In the genomic region with DNA sequence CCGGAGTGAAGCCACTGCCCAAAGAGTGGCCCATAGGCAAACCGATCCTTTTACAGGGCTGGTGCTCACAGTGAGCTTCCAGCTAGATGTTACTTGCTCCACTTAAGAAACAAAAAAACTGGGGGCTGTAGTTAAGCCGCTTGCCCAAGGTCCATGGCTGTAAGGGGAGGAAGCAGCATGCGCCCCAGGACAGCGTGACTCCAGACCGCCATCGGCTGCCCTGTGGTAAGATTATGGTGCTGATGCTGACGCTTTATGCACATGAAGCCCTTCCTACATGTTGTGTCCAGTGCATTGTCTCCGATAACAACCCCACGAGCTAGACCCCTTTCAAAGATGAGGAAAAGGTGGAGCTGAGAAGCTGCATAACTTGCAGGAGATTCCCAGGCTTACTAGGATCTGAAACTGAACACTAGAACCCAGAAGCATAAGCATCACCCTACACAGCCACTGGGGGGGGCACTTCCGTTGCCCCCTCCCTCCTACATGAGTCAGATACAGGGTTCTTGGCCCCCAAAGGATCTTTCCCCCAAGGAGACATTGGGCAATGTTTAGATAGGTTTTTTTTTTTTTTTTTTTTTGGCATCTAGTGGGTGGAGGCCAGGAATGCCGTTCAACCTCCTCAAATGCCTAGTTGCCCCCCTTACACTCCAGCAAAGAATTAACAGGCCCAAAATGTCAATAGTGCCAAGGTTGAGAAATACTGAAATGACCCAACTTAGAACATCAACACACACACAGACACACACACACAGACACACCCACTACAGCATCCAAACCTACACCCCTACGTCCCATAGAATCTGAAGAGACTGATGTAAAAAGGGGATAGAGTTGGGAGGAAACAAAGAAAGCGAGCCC, we compare ENCODE assay signal across 8 cellular contexts. TPM values are rescaled to one million over a fixed set of nuclear protein-coding genes. Genes with fewer than 3 reads are reported as not detected.
A peak's percentile ranks its signal among the peaks of the same experiment; 100 is the strongest.
DNase-seq lines count a peak whose midpoint lies in the region; FAIRE-seq and TF ChIP-seq lines count a peak whose summit lies in the region.

No MANE protein-coding gene starts in this region.

- no peak overlapping the region for H3K4me3 ChIP-seq in OCI-LY3 (ENCODE audit: low read length)

- no peaks in the 10 kb centered on the region for H3K4me1 ChIP-seq in OCI-LY3 (ENCODE audit: low read length)

- FAIRE-seq in D721Med (lab: Jason Lieb, UNC), result no peak

- no peaks in the 10 kb centered on the region for H3K9me3 ChIP-seq in OCI-LY3 (ENCODE audit: insufficient read depth, low read length)

- peaks cover 7% of the 10 kb centered on the region for H3K36me3 Mint-ChIP-seq in mesothelial cell of epicardium

- H2AFZ ChIP-seq in OCI-LY3 (ENCODE audit: low read depth, low read length), result no peak overlapping the region

- H3K9me3 Mint-ChIP-seq in mesothelial cell of epicardium, result no peaks in the 10 kb centered on the region

- H4K20me1 ChIP-seq in OCI-LY3 (ENCODE audit: insufficient read depth, low read length), result no peaks in the 10 kb centered on the region

- H3K79me2 ChIP-seq in OCI-LY3 (ENCODE audit: low read length), result no peaks in the 10 kb centered on the region

- H3K27me3 ChIP-seq in OCI-LY3 (ENCODE audit: low read depth, low read length), result peaks cover 43% of the 10 kb centered on the region

- no peak overlapping the region for H3K27ac Mint-ChIP-seq in mesothelial cell of epicardium

- peaks cover 44% of the 10 kb centered on the region for H3K27me3 Mint-ChIP-seq in mesothelial cell of epicardium (ENCODE audit: low read depth)

- peaks cover 49% of the 10 kb centered on the region for H3K4me1 Mint-ChIP-seq in mesothelial cell of epicardium

- peak; percentile 18 for TF ChIP-seq CTCF in D721Med (IDR thresholded peaks at IDR 0.05; ENCODE audit: insufficient read depth, missing control alignments)
- TF ChIP-seq CTCF in OCI-LY3 (IDR thresholded peaks at IDR 0.05; ENCODE audit: low read depth, low read length), result peak; percentile 30
- no peak for TF ChIP-seq CTCF in mesothelial cell of epicardium (IDR thresholded peaks at IDR 0.05; ENCODE audit: unreplicated experiment)

- H3K4me2 ChIP-seq in OCI-LY3 (ENCODE audit: low read length), result no peak overlapping the region

- no peak overlapping the region for H3K4me3 Mint-ChIP-seq in mesothelial cell of epicardium

- no peaks in the 10 kb centered on the region for H3K36me3 ChIP-seq in OCI-LY3 (replicated peaks; ENCODE audit: low read depth, low read length)

- no peak overlapping the region for H3K9ac ChIP-seq in OCI-LY3 (ENCODE audit: low read length)

- H3K27ac ChIP-seq in OCI-LY3 (ENCODE audit: low read length), result no peak overlapping the region

- DNase-seq in D721Med (ENCODE audit: insufficient read length, low spot score) (no peak), fibroblast of gingiva (ENCODE audit: low read depth) (peak; percentile 91), posterior vena cava (ENCODE audit: low spot score) (peak; percentile 67), putamen (ENCODE audit: low spot score) (no peak), anterior cingulate cortex (lab: John Stamatoyannopoulos, UW) (no peak), kidney tubule cell (ENCODE audit: low spot score) (no peak), mesothelial cell of epicardium (ENCODE audit: low spot score in 2 of 2, unreplicated experiment in 2 of 2) (no peak)

- intact Hi-C loops in posterior vena cava (cut with DNase I), result no loop called here

RNA-seq across cellular contexts. Expression of a gene that starts 53.9 kb away (rescaled TPM):
- total RNA-seq in posterior vena cava (10 to 100 TPM; 22.9 to 41.8 TPM), mesothelial cell of epicardium (46.3 to 49.6 TPM (median 47.8 TPM) in 3 replicates)

Comparison
In these comparisons a context has a peak if more than half of its experiments do, and no peak if none do; other contexts are left out.
1. DNase-seq: peak in fibroblast of gingiva (single experiment) and posterior vena cava (single experiment); none in D721Med (single experiment), putamen (single experiment), anterior cingulate cortex (0 of 58), kidney tubule cell (single experiment) and mesothelial cell of epicardium (0 of 2).